In genomic region chr16:1706386-1707192, GRCh38 we compare ENCODE assay signal across 8 cellular contexts. TPM values are rescaled to one million over a fixed set of nuclear protein-coding genes. Genes with fewer than 3 reads are reported as not detected.
DNase-seq lines count a peak whose midpoint lies in the region; ATAC-seq and TF ChIP-seq lines count a peak whose summit lies in the region.

No MANE protein-coding gene starts in this region.

- peaks cover 55% of the 10 kb centered on the region for H3K4me1 Mint-ChIP-seq in dendritic cell treated with granulocyte-macrophage colony-stimulating factor and Interleukin-4, amounts not matched to agents 40 ng/mL and 50 ng/mL, for 4 days (ENCODE audit: low read depth)

- H3K27me3 ChIP-seq in AG04450 (ENCODE audit: control insufficient read depth, insufficient read depth, low read length) (no peaks in the 10 kb centered on the region), lung (ENCODE audit: control insufficient read depth, insufficient read depth) (no peaks in the 10 kb centered on the region)

- intact Hi-C loops in dendritic cell treated with granulocyte-macrophage colony-stimulating factor and Interleukin-4, amounts not matched to agents 40 ng/mL and 50 ng/mL, for 4 days (cut with micrococcal nuclease): loop anchor here (5.0 kb wide), 1 partner anchor 66 kb away; the partner anchor contains the start of genes EME2, MRPS34 and NME3

- DNase-seq in AG04450 (ENCODE audit: low read depth, low spot score) (no peak), GM19240 (ENCODE audit: insufficient read length, low spot score) (peak; percentile 48), lung (ENCODE audit: low spot score) (no peak), GF-D8 (lab: John Stamatoyannopoulos, UW) (no peak)
- peak; percentile 31 to 54 for DNase-seq in stimulated activated CD8-positive, alpha-beta memory T cell treated with anti-CD3 and anti-CD28 coated beads, Interleukin-7, amount 100 ng/mL, for 4 hours (ENCODE audit: low read depth in 2 of 2)

- peaks cover 51% of the 10 kb centered on the region for H3K36me3 Mint-ChIP-seq in dendritic cell treated with granulocyte-macrophage colony-stimulating factor and Interleukin-4, amounts not matched to agents 40 ng/mL and 50 ng/mL, for 4 days (ENCODE audit: low read depth)

- H3K4me3 Mint-ChIP-seq in dendritic cell treated with granulocyte-macrophage colony-stimulating factor and Interleukin-4, amounts not matched to agents 40 ng/mL and 50 ng/mL, for 4 days: peak overlapping the region; percentile 95

- H3K4me1 ChIP-seq in lung (ENCODE audit: control insufficient read depth in 2 of 2, insufficient read depth in 2 of 2, low read length in 2 of 2): peaks cover 5 to 9% of the 10 kb centered on the region in 2 donors

- no peak for TF ChIP-seq CTCF in AG04450 (IDR thresholded peaks at IDR 0.05; ENCODE audit: low read depth, low read length)
- TF ChIP-seq CTCF in lung (IDR thresholded peaks at IDR 0.05; ENCODE audit: control extremely low read depth, extremely low read depth): no peak

- no peaks in the 10 kb centered on the region; the same call in 1 of the 2 replicates for H3K9me3 ChIP-seq in AG04450 (ENCODE audit: control insufficient read depth, insufficient read depth, low read length)
- no peaks in the 10 kb centered on the region for H3K9me3 ChIP-seq in lung (ENCODE audit: control insufficient read depth in 2 of 2, insufficient read depth in 1 of 2, low read length in 1 of 2)

- peak overlapping the region; percentile 98 for H3K27ac Mint-ChIP-seq in dendritic cell treated with granulocyte-macrophage colony-stimulating factor and Interleukin-4, amounts not matched to agents 40 ng/mL and 50 ng/mL, for 4 days

- peak; percentile 15 for ATAC-seq in HG03457 (IDR thresholded peaks at IDR 0.05; ENCODE audit: unreplicated experiment)
- ATAC-seq in activated CD4-positive, CD25-positive, alpha-beta regulatory T cell treated with anti-CD3 and anti-CD28 coated beads, Interleukin-2, amount 50 U/mL, for 24 hours: peak; percentile 36 to 40
- ATAC-seq in lung (ENCODE audit: insufficient read depth, low FRiP score): peak; percentile 9

- POLR2A ChIA-PET in AG04450 (lab: Yijun Ruan, JAX): interaction anchor here (0.6 to 2.1 kb wide), 7 partner anchors 26 to 282 kb away, joined by 3 to 15 read pairs (median 7); partner anchors contain the start of genes JPT2, NUBP2 and SPSB3

- no peaks in the 10 kb centered on the region for H3K27me3 Mint-ChIP-seq in dendritic cell treated with granulocyte-macrophage colony-stimulating factor and Interleukin-4, amounts not matched to agents 40 ng/mL and 50 ng/mL, for 4 days

- peaks cover 0 to 3% of the 10 kb centered on the region in 2 donors for H3K36me3 ChIP-seq in lung (ENCODE audit: control insufficient read depth in 2 of 2, insufficient read depth in 2 of 2, low read length in 2 of 2)

- CTCF ChIA-PET in AG04450 (lab: Charles Lee): interaction anchor here (0.6 to 3.0 kb wide), 14 partner anchors 9 to 1150 kb away, joined by 3 to 29 read pairs (median 6); partner anchors contain the start of gene JPT2

- H3K27ac ChIP-seq in AG04450 (ENCODE audit: low read depth, low read length) (peak overlapping the region; percentile 57), lung (ENCODE audit: low read depth in 1 of 2, low read length in 1 of 2) (peak overlapping the region; percentile 89 to 94)

- H3K4me3 ChIP-seq in AG04450 (ENCODE audit: low read depth, low read length) (peak overlapping the region; percentile 94), lung (peak overlapping the region; percentile 97)

- 0 to 1% methylated on average over 45 to 62 of the region's 62 CpGs for WGBS in lung, 2 donors

- H3K9me3 Mint-ChIP-seq in dendritic cell treated with granulocyte-macrophage colony-stimulating factor and Interleukin-4, amounts not matched to agents 40 ng/mL and 50 ng/mL, for 4 days: no peaks in the 10 kb centered on the region

RNA-seq across cellular contexts. Expression of gene MAPK8IP3, which starts 0.6 kb away (rescaled TPM):
- 11.8 and 14.7 TPM in 2 replicates for polyA plus RNA-seq in AG04450 (2011; rRNA removed)
- polyA minus RNA-seq in AG04450 (2011; rRNA and poly(A)+ RNA removed): 17.8 and 31.3 TPM in 2 replicates
- 10 to 100 TPM; 51.5 to 75.7 TPM for total RNA-seq in lung
- 10 to 100 TPM; 40.3 to 76.7 TPM for polyA plus RNA-seq in lung

RNA-seq across cellular contexts. Expression of gene JPT2, which starts 28.5 kb away (rescaled TPM):
- polyA plus RNA-seq in AG04450 (2011; rRNA removed) (39.2 and 41.2 TPM in 2 replicates), lung (10 to 100 TPM; 28.7 to 49.7 TPM)
- polyA minus RNA-seq in AG04450 (2011; rRNA and poly(A)+ RNA removed): 25.6 and 29.2 TPM in 2 replicates
- 10 to 100 TPM; 53.4 to 71.9 TPM for total RNA-seq in lung

Comparison
In these comparisons a context has a peak if more than half of its experiments do, and no peak if none do; other contexts are left out.
1. DNase-seq: peak in GM19240 (single experiment) and stimulated activated CD8-positive, alpha-beta memory T cell treated with anti-CD3 and anti-CD28 coated beads, Interleukin-7, amount 100 ng/mL, for 4 hours (2 of 2); none in AG04450 (single experiment), lung (single experiment) and GF-D8 (single experiment).
2. Peak in every context shown above with its lines, with median percentiles within 50 percentile points of each other: ATAC-seq.